Comparison of ENCODE assay signal across 21 cellular contexts in genomic region chr10:5895365-5895764, GRCh38. TPM values are rescaled to one million over a fixed set of nuclear protein-coding genes. Genes with fewer than 3 reads are reported as not detected.
A peak's percentile ranks its signal among the peaks of the same experiment; 100 is the strongest.
DNase-seq lines count a peak whose midpoint lies in the region; ATAC-seq and TF ChIP-seq lines count a peak whose summit lies in the region.
"Had no signal": no experiment of that assay in that cellular context is flagged by ENCODE, and none has a peak within 500 bp of the region (broad histone marks: within the 10 kb centered on the region; RNA-seq: fewer than 3 reads in every experiment).

No MANE protein-coding gene starts in this region.

- CTCF ChIA-PET in OCI-LY7 (lab: Charles Lee; ENCODE audit: unreplicated experiment): no interaction called here

- H3K9me3 Mint-ChIP-seq in activated naive CD8-positive, alpha-beta T cell treated with anti-CD3 and anti-CD28 coated beads for 36 hours: peaks cover 9% of the 10 kb centered on the region
- no peaks in the 10 kb centered on the region for H3K9me3 Mint-ChIP-seq in activated naive CD8-positive, alpha-beta T cell treated with anti-CD3 and anti-CD28 coated beads, Interleukin-2, amount 50 U/mL, for 24 hours
- H3K9me3 Mint-ChIP-seq: immature natural killer cell had no signal

- H3K4me1 ChIP-seq in OCI-LY7 (ENCODE audit: insufficient read depth, low read length, poor library complexity, severe bottlenecking) (peaks cover 28% of the 10 kb centered on the region), spleen (peaks cover 19 to 80% (median 51%) of the 10 kb centered on the region in 6 donors), osteoblast (ENCODE audit: insufficient read depth, low read length) (peaks cover 16% of the 10 kb centered on the region)

- H3K27ac Mint-ChIP-seq in activated naive CD8-positive, alpha-beta T cell treated with anti-CD3 and anti-CD28 coated beads for 36 hours: peak overlapping the region; percentile 10
- no peak overlapping the region for H3K27ac Mint-ChIP-seq in activated naive CD8-positive, alpha-beta T cell treated with anti-CD3 and anti-CD28 coated beads, Interleukin-2, amount 50 U/mL, for 24 hours

- intact Hi-C loops in OCI-LY7 (cut with micrococcal nuclease; ENCODE audit: unreplicated experiment) (no loop called here), spleen (cut with DNase I; ENCODE audit: low total_unique reads) (loop anchor here (10.0 kb wide), 1 partner anchor 79 kb away; the partner anchor contains the start of gene IL15RA)

- no peaks in the 10 kb centered on the region for H3K27me3 Mint-ChIP-seq in activated naive CD8-positive, alpha-beta T cell treated with anti-CD3 and anti-CD28 coated beads for 36 hours
- no peaks in the 10 kb centered on the region for H3K27me3 Mint-ChIP-seq in activated naive CD8-positive, alpha-beta T cell treated with anti-CD3 and anti-CD28 coated beads, Interleukin-2, amount 50 U/mL, for 24 hours

- POLR2A ChIA-PET in OCI-LY7 (lab: Charles Lee): interaction anchor here (0.7 to 2.0 kb wide), 2 partner anchors 11 to 13 kb away, joined by 4 to 6 read pairs; no protein-coding TSS in a partner anchor

- H4K20me1 ChIP-seq in OCI-LY7 (ENCODE audit: insufficient read depth, low read length) (no peaks in the 10 kb centered on the region), osteoblast (ENCODE audit: insufficient read depth, low read length) (peaks cover 35% of the 10 kb centered on the region)

- no peaks in the 10 kb centered on the region for H3K9me2 ChIP-seq in OCI-LY7 (ENCODE audit: insufficient read depth, low read length)

- H2AFZ ChIP-seq in OCI-LY7 (ENCODE audit: low read length): no peak overlapping the region
- no peak overlapping the region for H2AFZ ChIP-seq in osteoblast (ENCODE audit: low read length)

- H3K27me3 ChIP-seq in spleen (replicated peaks in 1 of 7) (no peaks in the 10 kb centered on the region), osteoblast (ENCODE audit: insufficient read depth, low read length) (no peaks in the 10 kb centered on the region)
- H3K27me3 ChIP-seq: neutrophil, transverse colon had no signal

- H3K9me3 ChIP-seq in OCI-LY7 (ENCODE audit: low read length) (no peaks in the 10 kb centered on the region), spleen (peaks cover 0 to 11% (median 8%) of the 10 kb centered on the region in 8 donors), osteoblast (ENCODE audit: low read depth, low read length) (no peaks in the 10 kb centered on the region)
- H3K9me3 ChIP-seq: neutrophil had no signal

- peaks cover 59% of the 10 kb centered on the region for H3K36me3 ChIP-seq in OCI-LY7 (ENCODE audit: insufficient read depth, low read length)
- peaks cover 0 to 57% (median 14%) of the 10 kb centered on the region in 6 donors for H3K36me3 ChIP-seq in spleen
- peaks cover 34% of the 10 kb centered on the region for H3K36me3 ChIP-seq in osteoblast (ENCODE audit: insufficient read depth, low read length)

- TF ChIP-seq POLR2A in spleen (IDR thresholded peaks at IDR 0.05): no peak

- TF ChIP-seq CTCF in OCI-LY7 (conservative IDR thresholded peaks at IDR 0.05; ENCODE audit: low read length) (no peak), spleen (IDR thresholded peaks at IDR 0.05 in 8 of 11, conservative IDR thresholded peaks at IDR 0.05 in 3 of 11) (no peak), osteoblast (IDR thresholded peaks at IDR 0.05; ENCODE audit: extremely low read depth, low read depth, low read length) (no peak)

- no peak for DNase-seq in activated naive CD8-positive, alpha-beta T cell treated with anti-CD3 and anti-CD28 coated beads for 36 hours
- DNase-seq in activated naive CD8-positive, alpha-beta T cell treated with anti-CD3 and anti-CD28 coated beads, Interleukin-2, amount 50 U/mL, for 24 hours: no peak
- DNase-seq in OCI-LY7 (ENCODE audit: low spot score) (no peak), spleen (no peak), osteoblast (ENCODE audit: insufficient read length, low spot score, missing footprints) (no peak), hypothalamus (lab: John Stamatoyannopoulos, UW) (no peak), EL (no peak)
- DNase-seq: activated CD8-positive, alpha-beta memory T cell treated with anti-CD3 and anti-CD28 coated beads for 24 hours; cerebellar nuclear complex; DMS153; immature natural killer cell; KG1; NCI-H1105 treated with DMSO at 0.1 percent for 48 hours; NCI-H2227 treated with DMSO at 0.1 percent for 48 hours; SHP77; stimulated activated CD4-positive, alpha-beta T cell treated with anti-CD3 and anti-CD28 coated beads, Interleukin-4, amount 100 ng/mL, for 4 hours; T1000 had no signal

- H3K4me3 Mint-ChIP-seq in activated naive CD8-positive, alpha-beta T cell treated with anti-CD3 and anti-CD28 coated beads for 36 hours: no peak overlapping the region
- H3K4me3 Mint-ChIP-seq in activated naive CD8-positive, alpha-beta T cell treated with anti-CD3 and anti-CD28 coated beads, Interleukin-2, amount 50 U/mL, for 24 hours: no peak overlapping the region

- H3K36me3 Mint-ChIP-seq in activated naive CD8-positive, alpha-beta T cell treated with anti-CD3 and anti-CD28 coated beads for 36 hours: peaks cover 58% of the 10 kb centered on the region
- H3K36me3 Mint-ChIP-seq in activated naive CD8-positive, alpha-beta T cell treated with anti-CD3 and anti-CD28 coated beads, Interleukin-2, amount 50 U/mL, for 24 hours (ENCODE audit: low read depth): peaks cover 30% of the 10 kb centered on the region

- no TSS peak for BruUV-seq in OCI-LY7 (replicated peaks; lab: Mats Ljungman, UMichigan)

- 68 to 97% (median 90%) methylated on average over 3 of the region's 3 CpGs for WGBS in spleen, 5 donors

- H3K4me3 ChIP-seq in OCI-LY7 (ENCODE audit: low read depth, low read length, poor library complexity, severe bottlenecking) (peak overlapping the region; percentile 3), spleen (no peak overlapping the region), osteoblast (ENCODE audit: insufficient read depth, low read length) (no peak overlapping the region)
- H3K4me3 ChIP-seq: transverse colon had no signal

- H3K4me1 Mint-ChIP-seq in activated naive CD8-positive, alpha-beta T cell treated with anti-CD3 and anti-CD28 coated beads for 36 hours: peaks cover 32% of the 10 kb centered on the region
- peaks cover 50% of the 10 kb centered on the region for H3K4me1 Mint-ChIP-seq in activated naive CD8-positive, alpha-beta T cell treated with anti-CD3 and anti-CD28 coated beads, Interleukin-2, amount 50 U/mL, for 24 hours

- ATAC-seq in activated naive CD8-positive, alpha-beta T cell treated with anti-CD3 and anti-CD28 coated beads, Interleukin-2, amount 50 U/mL, for 24 hours: no peak
- peak; percentile 9 for ATAC-seq in GM19328 (IDR thresholded peaks at IDR 0.05; ENCODE audit: unreplicated experiment)
- ATAC-seq: HCT116 had no signal

- H3K27ac ChIP-seq in OCI-LY7 (ENCODE audit: low read depth, low read length, poor library complexity, severe bottlenecking) (peak overlapping the region; percentile 68), spleen (peak overlapping the region in 7 of 8 donors; percentile 4 to 92 (median 60)), osteoblast (ENCODE audit: low read depth, low read length) (no peak overlapping the region)
- H3K27ac ChIP-seq: neutrophil had no signal

- peaks cover 28% of the 10 kb centered on the region for H3K79me2 ChIP-seq in OCI-LY7 (ENCODE audit: insufficient read depth, low read depth, low read length)
- peaks cover 97% of the 10 kb centered on the region for H3K79me2 ChIP-seq in osteoblast (ENCODE audit: insufficient read depth, low read length)

- peak overlapping the region; percentile 45 for H3K4me2 ChIP-seq in OCI-LY7 (ENCODE audit: low read length)
- H3K4me2 ChIP-seq in osteoblast (ENCODE audit: insufficient read depth, low read length): no peak overlapping the region

RNA-seq across cellular contexts. Expression of gene FBH1, which starts 5.3 kb away (rescaled TPM):
- total RNA-seq in activated naive CD8-positive, alpha-beta T cell treated with anti-CD3 and anti-CD28 coated beads for 36 hours: 10 to 100 TPM; 48.7 to 49.0 TPM
- total RNA-seq in OCI-LY7 (2014; rRNA removed; shearing (Covaris generic)): 61.9 and 65.6 TPM in 2 replicates
- total RNA-seq in OCI-LY7 (2022) (58.1 and 67.4 TPM in 2 replicates), spleen (100 to 1,000 TPM; 101 to 118 (median 111) TPM), osteoblast (80.2 and 93.7 TPM in 2 replicates)
- 10 to 100 TPM; 33.4 to 47.8 (median 40.9) TPM for polyA plus RNA-seq in spleen

RNA-seq across cellular contexts. Expression of gene ANKRD16, which starts 5.7 kb away (rescaled TPM):
- total RNA-seq in activated naive CD8-positive, alpha-beta T cell treated with anti-CD3 and anti-CD28 coated beads for 36 hours: 1 to 10 TPM; 9.1 to 9.4 TPM
- 7.9 and 15.2 TPM in 2 replicates for total RNA-seq in OCI-LY7 (2014; rRNA removed; shearing (Covaris generic))
- 12.0 and 15.0 TPM in 2 replicates for total RNA-seq in OCI-LY7 (2022)
- 10 to 100 TPM in 1 of 7 donors, 1 to 10 TPM in 6; 5.8 to 10.5 (median 6.8) TPM for total RNA-seq in spleen
- 1 to 10 TPM; 2.7 to 5.1 (median 4.3) TPM for polyA plus RNA-seq in spleen
- 7.2 and 9.4 TPM in 2 replicates for total RNA-seq in osteoblast
